In the genomic region with DNA sequence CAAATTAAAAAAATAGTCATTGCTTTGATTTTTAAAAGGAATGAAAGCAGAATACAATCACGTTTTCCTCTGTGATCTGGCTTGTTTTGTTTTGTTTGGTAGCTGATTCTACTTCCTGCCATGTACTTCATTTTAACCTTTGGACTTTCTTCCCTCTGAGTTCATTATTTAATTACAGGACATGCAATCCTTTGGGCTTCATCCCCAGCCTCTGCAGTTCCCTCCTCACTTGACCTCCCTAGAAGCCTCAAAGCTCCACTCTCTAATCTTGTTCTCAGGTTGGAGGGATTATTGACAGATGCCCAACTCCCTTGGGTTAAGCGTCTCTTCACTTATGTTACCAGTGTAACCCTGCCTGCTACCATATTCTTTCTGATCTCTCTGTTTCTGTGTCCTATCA, we compare ENCODE assay signal across 1 cellular context.
TF ChIP-seq lines count a peak whose summit lies in the region.

No MANE protein-coding gene starts in this region.

TF ChIP-seq in SK-N-SH, 30 proteins besides CTCF, POLR2A, EP300 and RAD21 (continued from another document):
- TF ChIP-seq, protein P1, sequence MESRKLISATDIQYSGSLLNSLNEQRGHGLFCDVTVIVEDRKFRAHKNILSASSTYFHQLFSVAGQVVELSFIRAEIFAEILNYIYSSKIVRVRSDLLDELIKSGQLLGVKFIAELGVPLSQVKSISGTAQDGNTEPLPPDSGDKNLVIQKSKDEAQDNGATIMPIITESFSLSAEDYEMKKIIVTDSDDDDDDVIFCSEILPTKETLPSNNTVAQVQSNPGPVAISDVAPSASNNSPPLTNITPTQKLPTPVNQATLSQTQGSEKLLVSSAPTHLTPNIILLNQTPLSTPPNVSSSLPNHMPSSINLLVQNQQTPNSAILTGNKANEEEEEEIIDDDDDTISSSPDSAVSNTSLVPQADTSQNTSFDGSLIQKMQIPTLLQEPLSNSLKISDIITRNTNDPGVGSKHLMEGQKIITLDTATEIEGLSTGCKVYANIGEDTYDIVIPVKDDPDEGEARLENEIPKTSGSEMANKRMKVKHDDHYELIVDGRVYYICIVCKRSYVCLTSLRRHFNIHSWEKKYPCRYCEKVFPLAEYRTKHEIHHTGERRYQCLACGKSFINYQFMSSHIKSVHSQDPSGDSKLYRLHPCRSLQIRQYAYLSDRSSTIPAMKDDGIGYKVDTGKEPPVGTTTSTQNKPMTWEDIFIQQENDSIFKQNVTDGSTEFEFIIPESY (IDR thresholded peaks at IDR 0.05; ENCODE audit: borderline replicate concordance, low read depth), result no peak
